Comparison of ENCODE assay signal across 1 cellular context in genomic region chr11:120339394-120339890, GRCh38.
TF ChIP-seq lines count a peak whose summit lies in the region.

No MANE protein-coding gene starts in this region.

TF ChIP-seq in SK-N-SH, 30 proteins besides CTCF, POLR2A, EP300 and RAD21 (continued from another document):
- no peak for TF ChIP-seq REST (IDR thresholded peaks at IDR 0.05; ENCODE audit: low read depth, low read length)
- no peak for TF ChIP-seq FOXJ3 (CRISPR knock-in tag; IDR thresholded peaks at IDR 0.05)
- TF ChIP-seq RFX5 (IDR thresholded peaks at IDR 0.05; ENCODE audit: low read length): no peak
- no peak for TF ChIP-seq YY1 (IDR thresholded peaks at IDR 0.05; ENCODE audit: low read depth)
- TF ChIP-seq TEAD4 (IDR thresholded peaks at IDR 0.05; ENCODE audit: borderline replicate concordance, insufficient read depth): no peak
- TF ChIP-seq GABPA (IDR thresholded peaks at IDR 0.05; ENCODE audit: low read depth): no peak
- TF ChIP-seq ELF1 (IDR thresholded peaks at IDR 0.05): no peak
